ENCODE assay signal across 1 cellular context in the genomic region with DNA sequence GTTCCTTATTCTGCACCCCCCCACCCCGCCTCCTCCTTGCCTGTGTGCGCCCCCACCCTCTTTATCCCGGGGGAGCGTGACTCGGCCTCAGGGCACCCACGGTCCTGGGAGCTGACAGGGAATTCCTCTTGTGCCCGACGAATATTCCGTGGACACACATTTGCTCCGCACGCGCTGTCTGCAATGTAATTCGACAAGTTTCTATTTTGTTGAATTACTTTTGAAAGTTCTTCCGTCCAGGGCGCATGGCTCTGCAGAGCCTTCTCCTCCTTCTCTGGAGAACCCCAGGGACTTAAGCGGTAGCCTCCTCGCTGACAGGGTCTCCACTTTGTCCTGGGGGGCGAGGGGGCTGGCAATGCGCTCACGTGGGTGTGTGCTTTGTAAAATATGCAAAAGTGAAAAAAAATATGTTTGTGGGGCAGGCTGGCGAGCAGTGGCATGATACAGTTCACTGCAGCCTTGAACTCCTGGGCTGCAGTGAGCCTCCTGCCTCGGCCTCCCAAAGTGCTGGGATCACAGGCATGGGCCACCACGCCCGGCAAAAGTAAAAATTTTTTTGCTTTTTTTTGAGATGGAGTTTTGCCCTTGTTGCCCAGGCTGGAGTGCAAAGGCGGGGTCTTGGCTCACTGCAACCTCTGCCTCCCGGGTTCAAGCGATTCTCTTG.
TF ChIP-seq lines count a peak whose summit lies in the region.

No MANE protein-coding gene starts in this region.

TF ChIP-seq in WTC11, 78 proteins besides CTCF, POLR2A, EP300 and RAD21 (continued from another document):
- TF ChIP-seq, protein P1, sequence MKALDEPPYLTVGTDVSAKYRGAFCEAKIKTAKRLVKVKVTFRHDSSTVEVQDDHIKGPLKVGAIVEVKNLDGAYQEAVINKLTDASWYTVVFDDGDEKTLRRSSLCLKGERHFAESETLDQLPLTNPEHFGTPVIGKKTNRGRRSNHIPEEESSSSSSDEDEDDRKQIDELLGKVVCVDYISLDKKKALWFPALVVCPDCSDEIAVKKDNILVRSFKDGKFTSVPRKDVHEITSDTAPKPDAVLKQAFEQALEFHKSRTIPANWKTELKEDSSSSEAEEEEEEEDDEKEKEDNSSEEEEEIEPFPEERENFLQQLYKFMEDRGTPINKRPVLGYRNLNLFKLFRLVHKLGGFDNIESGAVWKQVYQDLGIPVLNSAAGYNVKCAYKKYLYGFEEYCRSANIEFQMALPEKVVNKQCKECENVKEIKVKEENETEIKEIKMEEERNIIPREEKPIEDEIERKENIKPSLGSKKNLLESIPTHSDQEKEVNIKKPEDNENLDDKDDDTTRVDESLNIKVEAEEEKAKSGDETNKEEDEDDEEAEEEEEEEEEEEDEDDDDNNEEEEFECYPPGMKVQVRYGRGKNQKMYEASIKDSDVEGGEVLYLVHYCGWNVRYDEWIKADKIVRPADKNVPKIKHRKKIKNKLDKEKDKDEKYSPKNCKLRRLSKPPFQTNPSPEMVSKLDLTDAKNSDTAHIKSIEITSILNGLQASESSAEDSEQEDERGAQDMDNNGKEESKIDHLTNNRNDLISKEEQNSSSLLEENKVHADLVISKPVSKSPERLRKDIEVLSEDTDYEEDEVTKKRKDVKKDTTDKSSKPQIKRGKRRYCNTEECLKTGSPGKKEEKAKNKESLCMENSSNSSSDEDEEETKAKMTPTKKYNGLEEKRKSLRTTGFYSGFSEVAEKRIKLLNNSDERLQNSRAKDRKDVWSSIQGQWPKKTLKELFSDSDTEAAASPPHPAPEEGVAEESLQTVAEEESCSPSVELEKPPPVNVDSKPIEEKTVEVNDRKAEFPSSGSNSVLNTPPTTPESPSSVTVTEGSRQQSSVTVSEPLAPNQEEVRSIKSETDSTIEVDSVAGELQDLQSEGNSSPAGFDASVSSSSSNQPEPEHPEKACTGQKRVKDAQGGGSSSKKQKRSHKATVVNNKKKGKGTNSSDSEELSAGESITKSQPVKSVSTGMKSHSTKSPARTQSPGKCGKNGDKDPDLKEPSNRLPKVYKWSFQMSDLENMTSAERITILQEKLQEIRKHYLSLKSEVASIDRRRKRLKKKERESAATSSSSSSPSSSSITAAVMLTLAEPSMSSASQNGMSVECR (CRISPR knock-in tag; IDR thresholded peaks at IDR 0.05; ENCODE audit: borderline replicate concordance), result no peak
- TF ChIP-seq TEAD1 (CRISPR knock-in tag; IDR thresholded peaks at IDR 0.05), result no peak
- TF ChIP-seq CREM (CRISPR knock-in tag; IDR thresholded peaks at IDR 0.05), result no peak
- TF ChIP-seq, protein P2, sequence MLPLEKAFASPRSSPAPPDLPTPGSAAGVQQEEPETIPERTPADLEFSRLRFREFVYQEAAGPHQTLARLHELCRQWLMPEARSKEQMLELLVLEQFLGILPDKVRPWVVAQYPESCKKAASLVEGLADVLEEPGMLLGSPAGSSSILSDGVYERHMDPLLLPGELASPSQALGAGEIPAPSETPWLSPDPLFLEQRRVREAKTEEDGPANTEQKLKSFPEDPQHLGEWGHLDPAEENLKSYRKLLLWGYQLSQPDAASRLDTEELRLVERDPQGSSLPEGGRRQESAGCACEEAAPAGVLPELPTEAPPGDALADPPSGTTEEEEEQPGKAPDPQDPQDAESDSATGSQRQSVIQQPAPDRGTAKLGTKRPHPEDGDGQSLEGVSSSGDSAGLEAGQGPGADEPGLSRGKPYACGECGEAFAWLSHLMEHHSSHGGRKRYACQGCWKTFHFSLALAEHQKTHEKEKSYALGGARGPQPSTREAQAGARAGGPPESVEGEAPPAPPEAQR (CRISPR knock-in tag; IDR thresholded peaks at IDR 0.05), result no peak
